ENCODE assay signal across 1 cellular context in genomic region chr15:52679232-52680040, GRCh38.
TF ChIP-seq lines count a peak whose summit lies in the region.

Gene ATOSA, minus strand, starts transcription at chr15:52679388. Its CDS starts 1,367 bp downstream, at chr15:52678021.

TF ChIP-seq in GM12878, 131 proteins besides CTCF, POLR2A, EP300 and RAD21 (continued from another document):
- no peak for TF ChIP-seq ATF2 (IDR thresholded peaks at IDR 0.05; ENCODE audit: low read length)
- 0 out of 2 replicates have a peak, but pooled peaks have one; percentile 16 for TF ChIP-seq NR2F1 (conservative IDR thresholded peaks at IDR 0.05)
- TF ChIP-seq BMI1 (IDR thresholded peaks at IDR 0.05; ENCODE audit: borderline replicate concordance): peak; percentile 95
- peak; percentile 92 for TF ChIP-seq SIN3A (IDR thresholded peaks at IDR 0.05; ENCODE audit: low read depth, low read length)
- TF ChIP-seq, protein P1, sequence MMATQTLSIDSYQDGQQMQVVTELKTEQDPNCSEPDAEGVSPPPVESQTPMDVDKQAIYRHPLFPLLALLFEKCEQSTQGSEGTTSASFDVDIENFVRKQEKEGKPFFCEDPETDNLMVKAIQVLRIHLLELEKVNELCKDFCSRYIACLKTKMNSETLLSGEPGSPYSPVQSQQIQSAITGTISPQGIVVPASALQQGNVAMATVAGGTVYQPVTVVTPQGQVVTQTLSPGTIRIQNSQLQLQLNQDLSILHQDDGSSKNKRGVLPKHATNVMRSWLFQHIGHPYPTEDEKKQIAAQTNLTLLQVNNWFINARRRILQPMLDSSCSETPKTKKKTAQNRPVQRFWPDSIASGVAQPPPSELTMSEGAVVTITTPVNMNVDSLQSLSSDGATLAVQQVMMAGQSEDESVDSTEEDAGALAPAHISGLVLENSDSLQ (IDR thresholded peaks at IDR 0.05): 0 out of 2 replicates have a peak, but pooled peaks have one; percentile 36
- no peak for TF ChIP-seq WRNIP1 (IDR thresholded peaks at IDR 0.05; ENCODE audit: borderline replicate concordance, low read depth, low read length)
- TF ChIP-seq, protein P2, sequence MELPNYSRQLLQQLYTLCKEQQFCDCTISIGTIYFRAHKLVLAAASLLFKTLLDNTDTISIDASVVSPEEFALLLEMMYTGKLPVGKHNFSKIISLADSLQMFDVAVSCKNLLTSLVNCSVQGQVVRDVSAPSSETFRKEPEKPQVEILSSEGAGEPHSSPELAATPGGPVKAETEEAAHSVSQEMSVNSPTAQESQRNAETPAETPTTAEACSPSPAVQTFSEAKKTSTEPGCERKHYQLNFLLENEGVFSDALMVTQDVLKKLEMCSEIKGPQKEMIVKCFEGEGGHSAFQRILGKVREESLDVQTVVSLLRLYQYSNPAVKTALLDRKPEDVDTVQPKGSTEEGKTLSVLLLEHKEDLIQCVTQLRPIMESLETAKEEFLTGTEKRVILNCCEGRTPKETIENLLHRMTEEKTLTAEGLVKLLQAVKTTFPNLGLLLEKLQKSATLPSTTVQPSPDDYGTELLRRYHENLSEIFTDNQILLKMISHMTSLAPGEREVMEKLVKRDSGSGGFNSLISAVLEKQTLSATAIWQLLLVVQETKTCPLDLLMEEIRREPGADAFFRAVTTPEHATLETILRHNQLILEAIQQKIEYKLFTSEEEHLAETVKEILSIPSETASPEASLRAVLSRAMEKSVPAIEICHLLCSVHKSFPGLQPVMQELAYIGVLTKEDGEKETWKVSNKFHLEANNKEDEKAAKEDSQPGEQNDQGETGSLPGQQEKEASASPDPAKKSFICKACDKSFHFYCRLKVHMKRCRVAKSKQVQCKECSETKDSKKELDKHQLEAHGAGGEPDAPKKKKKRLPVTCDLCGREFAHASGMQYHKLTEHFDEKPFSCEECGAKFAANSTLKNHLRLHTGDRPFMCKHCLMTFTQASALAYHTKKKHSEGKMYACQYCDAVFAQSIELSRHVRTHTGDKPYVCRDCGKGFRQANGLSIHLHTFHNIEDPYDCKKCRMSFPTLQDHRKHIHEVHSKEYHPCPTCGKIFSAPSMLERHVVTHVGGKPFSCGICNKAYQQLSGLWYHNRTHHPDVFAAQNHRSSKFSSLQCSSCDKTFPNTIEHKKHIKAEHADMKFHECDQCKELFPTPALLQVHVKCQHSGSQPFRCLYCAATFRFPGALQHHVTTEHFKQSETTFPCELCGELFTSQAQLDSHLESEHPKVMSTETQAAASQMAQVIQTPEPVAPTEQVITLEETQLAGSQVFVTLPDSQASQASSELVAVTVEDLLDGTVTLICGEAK (IDR thresholded peaks at IDR 0.05; ENCODE audit: borderline replicate concordance): peak; percentile 73
- TF ChIP-seq JUND (IDR thresholded peaks at IDR 0.05; ENCODE audit: low read depth, low read length): 0 out of 2 replicates have a peak, but pooled peaks have one; percentile 8
- peak; percentile 91 for TF ChIP-seq MAX (IDR thresholded peaks at IDR 0.05; ENCODE audit: low read depth, low read length)
- TF ChIP-seq ZNF207 (IDR thresholded peaks at IDR 0.05; ENCODE audit: borderline replicate concordance): peak; percentile 32; the same call in 1 of the 2 replicates
- peak; percentile 88 for TF ChIP-seq SPI1 (IDR thresholded peaks at IDR 0.05; ENCODE audit: borderline replicate concordance, insufficient read depth, low read depth, low read length)
- no peak for TF ChIP-seq IRF5 (IDR thresholded peaks at IDR 0.05; ENCODE audit: borderline replicate concordance)
- peak; percentile 49 for TF ChIP-seq LARP7 (IDR thresholded peaks at IDR 0.05)
- TF ChIP-seq RCOR1 (conservative IDR thresholded peaks at IDR 0.05; ENCODE audit: low read depth, low read length): no peak
- 0 out of 4 replicates have a peak, but pooled peaks of 1 of the 2 experiments have one; percentile 23 for TF ChIP-seq SRF (IDR thresholded peaks at IDR 0.05; ENCODE audit: low read depth in 2 of 2, low read length in 2 of 2)
- TF ChIP-seq ATF3 (IDR thresholded peaks at IDR 0.05; ENCODE audit: borderline replicate concordance, extremely low read depth, low read depth, low read length): peak; percentile 39; the same call in 1 of the 2 replicates
- TF ChIP-seq RAD51 (IDR thresholded peaks at IDR 0.05): peak; percentile 97
- no peak for TF ChIP-seq MYB (IDR thresholded peaks at IDR 0.05; ENCODE audit: borderline replicate concordance, low read depth, low read length)
- TF ChIP-seq RFX5 (IDR thresholded peaks at IDR 0.05; ENCODE audit: low read depth, low read length): peak; percentile 63; the same call in 1 of the 2 replicates
- TF ChIP-seq BHLHE40 (IDR thresholded peaks at IDR 0.05; ENCODE audit: borderline replicate concordance in 1 of 2, low read depth in 2 of 2, low read length in 1 of 2): peak; percentile 68 to 89
- TF ChIP-seq MEF2B (IDR thresholded peaks at IDR 0.05; ENCODE audit: partially characterized antibody, poor library complexity, severe bottlenecking): peak; percentile 37
- no peak for TF ChIP-seq MEF2A (IDR thresholded peaks at IDR 0.05; ENCODE audit: insufficient read depth, low read depth, low read length)
- TF ChIP-seq IKZF1 (conservative IDR thresholded peaks at IDR 0.05): 0 out of 2 replicates have a peak, but pooled peaks have one; percentile 53
- no peak for TF ChIP-seq PML (IDR thresholded peaks at IDR 0.05; ENCODE audit: low read length)
- peak; percentile 94 for TF ChIP-seq USF1 (IDR thresholded peaks at IDR 0.05; ENCODE audit: borderline replicate concordance, extremely low read length, insufficient read depth, low read depth, low read length)
- TF ChIP-seq, protein P3, sequence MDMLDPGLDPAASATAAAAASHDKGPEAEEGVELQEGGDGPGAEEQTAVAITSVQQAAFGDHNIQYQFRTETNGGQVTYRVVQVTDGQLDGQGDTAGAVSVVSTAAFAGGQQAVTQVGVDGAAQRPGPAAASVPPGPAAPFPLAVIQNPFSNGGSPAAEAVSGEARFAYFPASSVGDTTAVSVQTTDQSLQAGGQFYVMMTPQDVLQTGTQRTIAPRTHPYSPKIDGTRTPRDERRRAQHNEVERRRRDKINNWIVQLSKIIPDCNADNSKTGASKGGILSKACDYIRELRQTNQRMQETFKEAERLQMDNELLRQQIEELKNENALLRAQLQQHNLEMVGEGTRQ (IDR thresholded peaks at IDR 0.05; ENCODE audit: borderline replicate concordance, low read depth, low read length): peak; percentile 86
- peak; percentile 89 for TF ChIP-seq CREB1 (IDR thresholded peaks at IDR 0.05; ENCODE audit: low read depth)
- TF ChIP-seq MXI1 (IDR thresholded peaks at IDR 0.05; ENCODE audit: low read depth, low read length): peak; percentile 89
- TF ChIP-seq GABPA (IDR thresholded peaks at IDR 0.05; ENCODE audit: low read depth): peak; percentile 76
- peak; percentile 89 for TF ChIP-seq CREM (IDR thresholded peaks at IDR 0.05; ENCODE audit: low read depth)
- TF ChIP-seq SP1 (IDR thresholded peaks at IDR 0.05; ENCODE audit: low read depth, low read length): peak; percentile 16
- TF ChIP-seq TAF1 (IDR thresholded peaks at IDR 0.05; ENCODE audit: borderline replicate concordance, low read depth, low read length): peak; percentile 63; the same call in 1 of the 2 replicates
- TF ChIP-seq GATAD2B (conservative IDR thresholded peaks at IDR 0.05; ENCODE audit: low read depth): peak; percentile 66; the same call in 1 of the 2 replicates
